Comparison of ENCODE assay signal across 14 cellular contexts in the genomic region with DNA sequence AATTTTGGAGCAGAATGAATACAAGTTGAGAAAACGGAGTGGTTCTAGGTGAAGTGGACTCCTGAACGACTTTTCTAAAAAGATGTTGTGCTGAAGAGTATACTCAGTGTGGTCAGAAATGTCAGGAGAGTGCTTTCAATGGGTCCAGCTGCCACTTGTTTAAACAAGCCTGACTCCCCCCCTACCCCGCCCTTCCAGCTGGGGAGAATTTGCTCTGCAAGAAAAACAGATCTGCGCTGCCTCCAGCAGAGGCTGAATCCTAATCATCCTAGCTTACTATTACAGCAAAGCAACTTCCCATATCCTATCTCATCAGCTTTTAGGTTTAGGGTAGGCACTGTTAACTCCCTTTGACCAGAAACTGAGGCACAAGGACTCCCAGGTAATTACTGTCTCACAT. TPM values are rescaled to one million over a fixed set of nuclear protein-coding genes. Genes with fewer than 3 reads are reported as not detected.
A peak's percentile ranks its signal among the peaks of the same experiment; 100 is the strongest.
DNase-seq lines count a peak whose midpoint lies in the region; ATAC-seq and TF ChIP-seq lines count a peak whose summit lies in the region.
"Had no signal": no experiment of that assay in that cellular context is flagged by ENCODE, and none has a peak within 500 bp of the region (broad histone marks: within the 10 kb centered on the region; RNA-seq: fewer than 3 reads in every experiment).

No MANE protein-coding gene starts in this region.

- TF ChIP-seq RAD21 in SK-N-SH (IDR thresholded peaks at IDR 0.05; ENCODE audit: low read length) = no peak

- no peak overlapping the region for H3K23ac ChIP-seq in mesendoderm (ENCODE audit: low read length)

- no peak overlapping the region for H4K5ac ChIP-seq in mesendoderm (ENCODE audit: low read length)

- H3K4me2 ChIP-seq in SK-N-SH (peak overlapping the region; percentile 63), mesendoderm (ENCODE audit: low read length) (no peak overlapping the region)

- no peaks in the 10 kb centered on the region for H3K9me3 ChIP-seq in SK-N-SH

- CTCF ChIA-PET in SK-N-SH (lab: Yijun Ruan, JAX) = no interaction called here

- DNase-seq in DMS79 treated with DMSO at 0.1 percent for 48 hours (lab: John Stamatoyannopoulos, UW) = peak; percentile 33
- DNase-seq in NCI-H128 (lab: John Stamatoyannopoulos, UW; ENCODE audit: unreplicated experiment) = peak; percentile 10
- DNase-seq in SK-N-SH = peak; percentile 22
- peak; percentile 10 for DNase-seq in mesendoderm
- DNase-seq in germinal center (ENCODE audit: low spot score) = no peak
- no peak for DNase-seq in GM13976 (ENCODE audit: low spot score)
- no peak for DNase-seq in activated CD4-positive, alpha-beta T cell treated with anti-CD3 and anti-CD28 coated beads for 48 hours
- DNase-seq: activated CD4-positive, alpha-beta memory T cell treated with anti-CD3 and anti-CD28 coated beads, Interleukin-2, amount 10 ng/mL, durations not matched to agents 7 days and 5 days; effector memory CD8-positive, alpha-beta T cell; GM23248; stimulated activated CD4-positive, alpha-beta T cell treated with anti-CD3 and anti-CD28 coated beads, Interleukin-15, amount 100 ng/mL, for 24 hours; stimulated activated naive B cell treated with anti-CD40 and anti-IgM and Interleukin-4, amounts not matched to agents 10 μg/mL and 1 μg/mL and 100 μg/mL, for 72 hours had no signal

- no peak overlapping the region for H2BK120ac ChIP-seq in mesendoderm (ENCODE audit: low read depth, low read length)

- H3K4ac ChIP-seq in mesendoderm (ENCODE audit: low read depth, low read length) = no peak overlapping the region

- H4K8ac ChIP-seq in mesendoderm (ENCODE audit: low read depth, low read length) = no peak overlapping the region

- no peak overlapping the region for H3K4me3 ChIP-seq in SK-N-SH (ENCODE audit: low read depth in 2 of 2, low read length in 1 of 2)
- no peak overlapping the region for H3K4me3 ChIP-seq in mesendoderm (ENCODE audit: low read length)
- H3K4me3 ChIP-seq: GM23248 had no signal

- no peak overlapping the region for H3K9ac ChIP-seq in SK-N-SH
- H3K9ac ChIP-seq in mesendoderm (ENCODE audit: low read length) = no peak overlapping the region
- H3K9ac ChIP-seq: GM23248 had no signal

- no peak overlapping the region for H2AK5ac ChIP-seq in mesendoderm (ENCODE audit: low read length)

- H3K79me1 ChIP-seq in mesendoderm (ENCODE audit: low read length) = no peaks in the 10 kb centered on the region

- 31% methylated on average over 2 of the region's 4 CpGs for WGBS in SK-N-SH (ENCODE audit: low lambda C conversion rate)
- no CpG with 5 or more reads among the region's 4 CpGs for WGBS in mesendoderm (ENCODE audit: extremely low coverage, insufficient coverage, low lambda C conversion rate)

- TF ChIP-seq EP300 in SK-N-SH (IDR thresholded peaks at IDR 0.05; ENCODE audit: borderline replicate concordance in 1 of 2, low read depth in 1 of 2, low read length in 1 of 2) = no peak

- H3K36me3 ChIP-seq in SK-N-SH (replicated peaks in 1 of 2; ENCODE audit: control insufficient read depth in 1 of 2, insufficient read depth in 2 of 2, low read length in 1 of 2) (no peaks in the 10 kb centered on the region), mesendoderm (ENCODE audit: control insufficient read depth, insufficient read depth, low read length) (no peaks in the 10 kb centered on the region)

- H3K9me2 ChIP-seq in SK-N-SH = no peaks in the 10 kb centered on the region

- no peak overlapping the region for H2BK15ac ChIP-seq in mesendoderm (replicated peaks; ENCODE audit: low read depth)

- H4K20me1 ChIP-seq in SK-N-SH (ENCODE audit: insufficient read depth) = no peaks in the 10 kb centered on the region

- H3K27me3 ChIP-seq in SK-N-SH (ENCODE audit: insufficient read depth) (peaks cover 12% of the 10 kb centered on the region; the same call in 1 of the 2 replicates), mesendoderm (ENCODE audit: insufficient read depth, low read length, poor library complexity) (no peaks in the 10 kb centered on the region)

- H3K56ac ChIP-seq in mesendoderm (ENCODE audit: low read length) = no peak overlapping the region

- H3K4me1 ChIP-seq in SK-N-SH (ENCODE audit: control insufficient read depth in 1 of 2, insufficient read depth in 2 of 2, low read depth in 1 of 2, low read length in 1 of 2) (peaks cover 0 to 2% of the 10 kb centered on the region in 2 experiments; a peak in 1 of 4 replicates), mesendoderm (ENCODE audit: control insufficient read depth, low read depth, low read length) (no peaks in the 10 kb centered on the region)

- in situ Hi-C loops in GM13976 (cut with MboI; ENCODE audit: low sequenced_read_pairs, unreplicated experiment) = no loop called here

- no peak overlapping the region; the same call in 1 of the 2 replicates for H2AFZ ChIP-seq in SK-N-SH (ENCODE audit: low read depth)
- H2AFZ ChIP-seq: GM23248 had no signal

- POLR2A ChIA-PET in SK-N-SH (lab: Yijun Ruan, JAX) = no interaction called here

- no peak overlapping the region for H2BK5ac ChIP-seq in mesendoderm (ENCODE audit: low read length)

- no peak overlapping the region for H3K27ac ChIP-seq in SK-N-SH (ENCODE audit: low read depth in 2 of 2, low read length in 1 of 2)
- H3K27ac ChIP-seq in mesendoderm (ENCODE audit: low read depth, low read length) = no peak overlapping the region
- H3K27ac ChIP-seq: GM23248 had no signal

- TF ChIP-seq CTCF in SK-N-SH (IDR thresholded peaks at IDR 0.05) (no peak), GM13976 (IDR thresholded peaks at IDR 0.05; ENCODE audit: borderline replicate concordance, control extremely low read depth, extremely low read depth, insufficient read depth, missing control alignments) (no peak)

- H3F3A ChIP-seq in SK-N-SH (replicated peaks; ENCODE audit: insufficient read depth) = no peaks in the 10 kb centered on the region

- no peaks in the 10 kb centered on the region for H3K79me2 ChIP-seq in SK-N-SH (ENCODE audit: insufficient read depth)
- no peaks in the 10 kb centered on the region for H3K79me2 ChIP-seq in mesendoderm (ENCODE audit: control insufficient read depth, insufficient read depth, low read length)

- H3K18ac ChIP-seq in mesendoderm (ENCODE audit: low read length) = no peak overlapping the region

- ATAC-seq in GM18861 (IDR thresholded peaks at IDR 0.05; ENCODE audit: unreplicated experiment) = no peak

TF ChIP-seq in SK-N-SH, 30 proteins besides CTCF, POLR2A, EP300 and RAD21:
- TF ChIP-seq, protein P1, sequence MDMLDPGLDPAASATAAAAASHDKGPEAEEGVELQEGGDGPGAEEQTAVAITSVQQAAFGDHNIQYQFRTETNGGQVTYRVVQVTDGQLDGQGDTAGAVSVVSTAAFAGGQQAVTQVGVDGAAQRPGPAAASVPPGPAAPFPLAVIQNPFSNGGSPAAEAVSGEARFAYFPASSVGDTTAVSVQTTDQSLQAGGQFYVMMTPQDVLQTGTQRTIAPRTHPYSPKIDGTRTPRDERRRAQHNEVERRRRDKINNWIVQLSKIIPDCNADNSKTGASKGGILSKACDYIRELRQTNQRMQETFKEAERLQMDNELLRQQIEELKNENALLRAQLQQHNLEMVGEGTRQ (IDR thresholded peaks at IDR 0.05; ENCODE audit: borderline replicate concordance, low read depth, low read length) = no peak
- TF ChIP-seq CHD2 (IDR thresholded peaks at IDR 0.05; ENCODE audit: low read length, partially characterized antibody) = no peak
- TF ChIP-seq JUND (IDR thresholded peaks at IDR 0.05) = no peak
- TF ChIP-seq, protein P2, sequence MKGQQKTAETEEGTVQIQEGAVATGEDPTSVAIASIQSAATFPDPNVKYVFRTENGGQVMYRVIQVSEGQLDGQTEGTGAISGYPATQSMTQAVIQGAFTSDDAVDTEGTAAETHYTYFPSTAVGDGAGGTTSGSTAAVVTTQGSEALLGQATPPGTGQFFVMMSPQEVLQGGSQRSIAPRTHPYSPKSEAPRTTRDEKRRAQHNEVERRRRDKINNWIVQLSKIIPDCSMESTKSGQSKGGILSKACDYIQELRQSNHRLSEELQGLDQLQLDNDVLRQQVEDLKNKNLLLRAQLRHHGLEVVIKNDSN (IDR thresholded peaks at IDR 0.05; ENCODE audit: borderline replicate concordance, low read depth) = no peak
- TF ChIP-seq, protein P3, sequence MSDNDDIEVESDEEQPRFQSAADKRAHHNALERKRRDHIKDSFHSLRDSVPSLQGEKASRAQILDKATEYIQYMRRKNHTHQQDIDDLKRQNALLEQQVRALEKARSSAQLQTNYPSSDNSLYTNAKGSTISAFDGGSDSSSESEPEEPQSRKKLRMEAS (IDR thresholded peaks at IDR 0.05; ENCODE audit: low read depth) = no peak
- TF ChIP-seq TCF12 (IDR thresholded peaks at IDR 0.05) = no peak
- no peak for TF ChIP-seq EZH2phosphoT487 (IDR thresholded peaks at IDR 0.05; ENCODE audit: borderline replicate concordance, low read depth)
- no peak for TF ChIP-seq NFIC (IDR thresholded peaks at IDR 0.05; ENCODE audit: borderline replicate concordance)
- TF ChIP-seq FOXM1 (IDR thresholded peaks at IDR 0.05; ENCODE audit: low read depth) = no peak
- no peak for TF ChIP-seq FOXJ3 (CRISPR knock-in tag; IDR thresholded peaks at IDR 0.05)
- TF ChIP-seq GATA2 (CRISPR knock-in tag; IDR thresholded peaks at IDR 0.05) = no peak
TF ChIP-seq in SK-N-SH: peak in this region for 0.

RNA-seq across cellular contexts. Expression of a gene that starts 1.9 kb away (rescaled TPM):
- 0.05 and 0.07 TPM in 2 replicates for polyA plus RNA-seq in SK-N-SH (2012; rRNA removed)
- polyA plus RNA-seq in SK-N-SH (2012; cell fraction: cytosol; rRNA removed) = 0.05 TPM in 2 replicates
- polyA plus RNA-seq in SK-N-SH (2012; cell fraction: nucleus; rRNA removed) = 0.06 and 0.10 TPM in 2 replicates
- polyA plus RNA-seq in mesendoderm (2013, experiment 1 of 2) = 0.65 TPM
- 0.59 TPM for polyA plus RNA-seq in mesendoderm (2013, experiment 2 of 2)
- polyA plus RNA-seq: GM23248, neural cell had no signal

Comparison
In these comparisons a context has a peak if more than half of its experiments do, and no peak if none do; other contexts are left out.
1. DNase-seq: peak in DMS79 treated with DMSO at 0.1 percent for 48 hours (single experiment), NCI-H128 (single experiment), SK-N-SH (single experiment) and mesendoderm (single experiment); none in germinal center (single experiment), GM13976 (single experiment) and activated CD4-positive, alpha-beta T cell treated with anti-CD3 and anti-CD28 coated beads for 48 hours (single experiment).